Comparison of ENCODE assay signal across 27 cellular contexts in genomic region chr7:114160925-114161324, GRCh38.
DNase-seq lines count a peak whose midpoint lies in the region; ATAC-seq and TF ChIP-seq lines count a peak whose summit lies in the region.
"Had no signal": no experiment of that assay in that cellular context is flagged by ENCODE, and none has a peak within 500 bp of the region (broad histone marks: within the 10 kb centered on the region; RNA-seq: fewer than 3 reads in every experiment).

No MANE protein-coding gene starts in this region.

- DNase-seq in MV-4-11 (lab: John Stamatoyannopoulos, UW) = peak; percentile 84
- peak; percentile 33 for DNase-seq in kidney tubule cell (ENCODE audit: low spot score)
- no peak for DNase-seq in foreskin fibroblast
- DNase-seq in activated T-cell treated with anti-CD3 and anti-CD28 coated beads, Interleukin-2, amount 50 U/mL, for 4 hours = no peak
- DNase-seq: ACHN; activated CD8-positive, alpha-beta T cell treated with anti-CD3 and anti-CD28 coated beads for 36 hours; colonic mucosa; effector memory CD4-positive, alpha-beta T cell; foreskin keratinocyte; GOT3; NCI-H1105; NCI-H1930; NCI-H524 treated with DMSO at 0.1 percent for 48 hours; stimulated activated CD4-positive, alpha-beta T cell treated with anti-CD3 and anti-CD28 coated beads, Interleukin-2, amount 100 ng/mL, for 48 hours; T-cell; trophoblast cell had no signal

- no peaks in the 10 kb centered on the region for H3K36me3 Mint-ChIP-seq in activated T-cell treated with anti-CD3 and anti-CD28 coated beads, Interleukin-2, amount 50 U/mL, for 4 hours (ENCODE audit: insufficient read depth)
- H3K36me3 Mint-ChIP-seq: activated naive CD4-positive, alpha-beta T cell treated with anti-CD3 and anti-CD28 coated beads, Interleukin-2, amount 50 U/mL, for 72 hours; memory B cell; neural progenitor cell; T-cell had no signal

- no peaks in the 10 kb centered on the region for H3K9me3 Mint-ChIP-seq in activated T-cell treated with anti-CD3 and anti-CD28 coated beads, Interleukin-2, amount 50 U/mL, for 4 hours
- H3K9me3 Mint-ChIP-seq: activated CD8-positive, alpha-beta T cell treated with anti-CD3 and anti-CD28 coated beads for 36 hours; activated T-helper 2 cell treated with anti-CD3 and anti-CD28 coated beads, Interferon-gamma antibody, Interleukin-2, Interleukin-4, amounts not matched to agents 10 μg/mL and 5 μg/mL and 100 μg/mL, durations not matched to agents 14 hours and 24 hours and 36 hours; memory B cell; neural progenitor cell; T-cell had no signal

- H3K4me1 Mint-ChIP-seq in activated T-cell treated with anti-CD3 and anti-CD28 coated beads, Interleukin-2, amount 50 U/mL, for 4 hours (ENCODE audit: low read depth) = no peaks in the 10 kb centered on the region
- H3K4me1 Mint-ChIP-seq: memory B cell, T-cell had no signal

- H3K4me3 Mint-ChIP-seq in activated T-cell treated with anti-CD3 and anti-CD28 coated beads, Interleukin-2, amount 50 U/mL, for 4 hours = no peak overlapping the region
- H3K4me3 Mint-ChIP-seq: activated CD8-positive, alpha-beta T cell treated with anti-CD3 and anti-CD28 coated beads for 36 hours; memory B cell; neural progenitor cell; T-cell had no signal

- ATAC-seq in GM18502 (IDR thresholded peaks at IDR 0.05; ENCODE audit: poor library complexity, unreplicated experiment) (peak; percentile 90), HG02852 (IDR thresholded peaks at IDR 0.05; ENCODE audit: unreplicated experiment) (peak; percentile 67), HG02610 (IDR thresholded peaks at IDR 0.05; ENCODE audit: unreplicated experiment) (no peak), esophagus mucosa (no peak)
- ATAC-seq in activated T-cell treated with anti-CD3 and anti-CD28 coated beads, Interleukin-2, amount 50 U/mL, for 4 hours = no peak
- ATAC-seq: activated CD4-positive, CD25-positive, alpha-beta regulatory T cell treated with anti-CD3 and anti-CD28 coated beads, Interleukin-2, amount 50 U/mL, for 24 hours; activated CD8-positive, alpha-beta T cell treated with anti-CD3 and anti-CD28 coated beads for 36 hours; activated naive CD4-positive, alpha-beta T cell treated with anti-CD3 and anti-CD28 coated beads, Interleukin-2, amount 50 U/mL, for 72 hours; foreskin keratinocyte; T-cell had no signal

- no peak overlapping the region for H3K4me3 ChIP-seq in foreskin fibroblast (ENCODE audit: low read depth in 1 of 2, low read length in 2 of 2)
- H3K4me3 ChIP-seq: colonic mucosa, neural progenitor cell, right atrium auricular region, SJSA1 had no signal

- TF ChIP-seq CTCF in foreskin fibroblast (IDR thresholded peaks at IDR 0.05; ENCODE audit: low read depth, low read length) = no peak

- H3K27me3 Mint-ChIP-seq in activated T-cell treated with anti-CD3 and anti-CD28 coated beads, Interleukin-2, amount 50 U/mL, for 4 hours (ENCODE audit: low read depth) = no peaks in the 10 kb centered on the region
- H3K27me3 Mint-ChIP-seq: activated CD8-positive, alpha-beta T cell treated with anti-CD3 and anti-CD28 coated beads for 36 hours; memory B cell; T-cell had no signal

Comparison
In these comparisons a context has a peak if more than half of its experiments do, and no peak if none do; other contexts are left out.
1. ATAC-seq: peak in GM18502 (single experiment) and HG02852 (single experiment); none in HG02610 (single experiment), activated T-cell treated with anti-CD3 and anti-CD28 coated beads, Interleukin-2, amount 50 U/mL, for 4 hours (0 of 2) and esophagus mucosa (single experiment).
2. DNase-seq: peak in MV-4-11 (single experiment) and kidney tubule cell (single experiment); none in foreskin fibroblast (0 of 2) and activated T-cell treated with anti-CD3 and anti-CD28 coated beads, Interleukin-2, amount 50 U/mL, for 4 hours (single experiment).